Comparison of ENCODE assay signal across 8 cellular contexts in the genomic region with DNA sequence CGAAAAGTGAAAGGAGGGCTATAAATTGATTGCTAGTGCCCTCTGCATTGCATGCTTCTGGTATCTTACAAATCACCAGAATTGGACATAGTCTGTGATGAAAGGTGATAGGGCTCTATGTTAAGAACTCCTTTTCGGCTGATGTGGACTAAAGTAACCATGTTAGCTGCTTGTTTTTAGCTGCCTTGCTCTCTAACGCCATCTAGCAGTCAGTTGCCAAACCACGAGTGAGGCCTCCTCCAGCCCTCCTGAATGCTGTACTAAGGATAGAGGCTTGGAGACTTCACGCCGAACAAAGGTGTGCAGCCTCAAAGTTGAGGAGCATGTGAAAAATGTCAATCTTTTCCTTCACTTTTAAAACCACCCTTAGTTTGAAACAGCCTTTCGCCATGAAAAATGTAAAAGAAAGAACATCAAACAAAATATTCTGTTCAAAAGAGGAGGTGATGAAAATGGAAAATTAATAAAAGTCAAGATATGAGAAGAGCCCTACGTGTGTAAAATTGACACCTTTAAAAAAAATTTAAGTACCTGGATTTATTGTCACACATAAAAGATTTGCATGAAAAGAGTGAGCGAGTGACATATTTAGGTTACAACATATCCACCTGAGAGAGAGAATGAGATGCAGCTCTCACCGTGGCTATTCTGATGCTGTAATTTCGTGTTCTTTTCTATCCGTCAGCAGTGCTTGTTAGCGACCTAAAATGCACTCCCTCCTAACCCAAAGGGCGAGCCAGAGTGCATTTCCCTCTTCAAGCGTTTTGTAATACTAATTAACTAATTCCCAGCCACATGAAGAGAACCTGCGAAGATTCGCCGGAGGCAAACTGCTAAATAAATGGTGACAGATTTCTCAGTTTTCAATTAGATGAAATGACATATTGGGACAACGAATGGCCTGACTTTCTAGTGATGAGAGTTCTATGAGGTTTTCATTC. TPM values are rescaled to one million over a fixed set of nuclear protein-coding genes. Genes with fewer than 3 reads are reported as not detected.
DNase-seq lines count a peak whose midpoint lies in the region; ATAC-seq and TF ChIP-seq lines count a peak whose summit lies in the region.

No MANE protein-coding gene starts in this region.

- ATAC-seq in GM18502 (IDR thresholded peaks at IDR 0.05; ENCODE audit: poor library complexity, unreplicated experiment): peak; percentile 92
- peak; percentile 93 for ATAC-seq in HG02852 (IDR thresholded peaks at IDR 0.05; ENCODE audit: unreplicated experiment)

- no peaks in the 10 kb centered on the region for H3K9me3 ChIP-seq in liver (ENCODE audit: control insufficient read depth in 4 of 4, low read length in 3 of 4)

- no peak overlapping the region for H3K9ac ChIP-seq in liver (ENCODE audit: low read depth in 1 of 2, low read length in 2 of 2)

- peak; percentile 59 to 74 for TF ChIP-seq RAD21 in liver (IDR thresholded peaks at IDR 0.05)

- WGBS in liver: 52% methylated on average over 19 of the region's 19 CpGs

- H3K27ac ChIP-seq in liver (ENCODE audit: low read depth in 1 of 2, low read length in 2 of 2) (no peak overlapping the region), temporal lobe (ENCODE audit: low read depth, low read length) (peak overlapping the region; percentile 11)

- no peak overlapping the region for H3K4me3 Mint-ChIP-seq in T-helper 2 cell treated with Interferon-gamma antibody and Interleukin-4, amounts not matched to agents 5 μg/mL and 100 μg/mL, for 36 hours

- H3K27me3 Mint-ChIP-seq in T-helper 2 cell treated with Interferon-gamma antibody and Interleukin-4, amounts not matched to agents 5 μg/mL and 100 μg/mL, for 36 hours (ENCODE audit: low read depth): no peaks in the 10 kb centered on the region

- H3K36me3 Mint-ChIP-seq in T-helper 2 cell treated with Interferon-gamma antibody and Interleukin-4, amounts not matched to agents 5 μg/mL and 100 μg/mL, for 36 hours (ENCODE audit: low read depth): no peaks in the 10 kb centered on the region

- H3K27me3 ChIP-seq in liver (ENCODE audit: control insufficient read depth in 4 of 4, insufficient read depth in 4 of 4, low read length in 3 of 4): peaks cover 0 to 3% (median 0%) of the 10 kb centered on the region in 4 donors

- no peak overlapping the region for H3K4me3 ChIP-seq in liver (ENCODE audit: low read depth in 1 of 3, low read length in 3 of 3)

- no peak overlapping the region for H3K27ac Mint-ChIP-seq in T-helper 2 cell treated with Interferon-gamma antibody and Interleukin-4, amounts not matched to agents 5 μg/mL and 100 μg/mL, for 36 hours

- H3K9me3 Mint-ChIP-seq in T-helper 2 cell treated with Interferon-gamma antibody and Interleukin-4, amounts not matched to agents 5 μg/mL and 100 μg/mL, for 36 hours: no peaks in the 10 kb centered on the region

- H3K4me1 ChIP-seq in liver (ENCODE audit: control insufficient read depth in 4 of 4, insufficient read depth in 4 of 4, low read length in 3 of 4): no peaks in the 10 kb centered on the region

- DNase-seq in AG08395 (ENCODE audit: low spot score): peak; percentile 20
- peak; percentile 63 for DNase-seq in NCI-H1105 treated with DMSO at 0.1 percent for 48 hours (lab: John Stamatoyannopoulos, UW)
- DNase-seq in T-helper 2 cell treated with Interferon-gamma antibody and Interleukin-4, amounts not matched to agents 5 μg/mL and 100 μg/mL, for 36 hours (ENCODE audit: low spot score): peak; percentile 12
- peak; percentile 58 for DNase-seq in cerebellum (ENCODE audit: low spot score)

- TF ChIP-seq CTCF in liver (IDR thresholded peaks at IDR 0.05; ENCODE audit: low read depth, low read length, missing input control): peak; percentile 41

- H3K36me3 ChIP-seq in liver (ENCODE audit: control insufficient read depth in 4 of 4, insufficient read depth in 3 of 4, low read depth in 1 of 4, low read length in 3 of 4): no peaks in the 10 kb centered on the region

- no peaks in the 10 kb centered on the region for H3K4me1 Mint-ChIP-seq in T-helper 2 cell treated with Interferon-gamma antibody and Interleukin-4, amounts not matched to agents 5 μg/mL and 100 μg/mL, for 36 hours (ENCODE audit: low read depth)

TF ChIP-seq in liver, 16 proteins besides CTCF, POLR2A, EP300 and RAD21:
- TF ChIP-seq REST (IDR thresholded peaks at IDR 0.05) (peak; percentile 71), TAF1 (conservative IDR thresholded peaks at IDR 0.05) (no peak)

RNA-seq across cellular contexts. Expression of gene LRRC53, which starts 8.0 kb away (rescaled TPM):
- total RNA-seq in cerebellum: 0.27 TPM
- total RNA-seq in liver: not detected
- polyA plus RNA-seq in liver: not detected
- under 0.01 TPM for total RNA-seq in temporal lobe

Comparison
In these comparisons a context has a peak if more than half of its experiments do, and no peak if none do; other contexts are left out.
1. DNase-seq: peak in every context shown above with its lines; median percentile 63 in NCI-H1105 treated with DMSO at 0.1 percent for 48 hours; 58 in cerebellum; 20 in AG08395; 12 in T-helper 2 cell treated with Interferon-gamma antibody and Interleukin-4, amounts not matched to agents 5 μg/mL and 100 μg/mL, for 36 hours.